Comparison of ENCODE assay signal across 15 cellular contexts in genomic region chr22:46477967-46478635, GRCh38.
"Had no signal": no experiment of that assay in that cellular context is flagged by ENCODE, and none has a peak within 500 bp of the region (broad histone marks: within the 10 kb centered on the region; RNA-seq: fewer than 3 reads in every experiment).

No MANE protein-coding gene starts in this region.

- ATAC-seq: foreskin keratinocyte; naive thymus-derived CD4-positive, alpha-beta T cell; sciatic nerve; stimulated activated memory B cell treated with anti-CD40 and anti-IgM and Interleukin-4, amounts not matched to agents 10 μg/mL and 1 μg/mL and 100 μg/mL, for 72 hours; stimulated activated naive CD8-positive, alpha-beta T cell treated with anti-CD3 and anti-CD28 coated beads, Interleukin-15, amount 100 ng/mL, for 72 hours had no signal

- H3K4me3 ChIP-seq: colonic mucosa, spleen, thoracic aorta, transverse colon had no signal

- H3K4me3 Mint-ChIP-seq: naive thymus-derived CD4-positive, alpha-beta T cell; stimulated activated memory B cell treated with anti-CD40 and anti-IgM and Interleukin-4, amounts not matched to agents 10 μg/mL and 1 μg/mL and 100 μg/mL, for 72 hours had no signal

- H3K27me3 ChIP-seq: colonic mucosa, foreskin keratinocyte had no signal

- H3K36me3 ChIP-seq: colonic mucosa, spleen, thoracic aorta, transverse colon had no signal

- H3K27ac Mint-ChIP-seq: naive thymus-derived CD4-positive, alpha-beta T cell; stimulated activated memory B cell treated with anti-CD40 and anti-IgM and Interleukin-4, amounts not matched to agents 10 μg/mL and 1 μg/mL and 100 μg/mL, for 72 hours had no signal

- DNase-seq: colonic mucosa; dermis blood vessel endothelial cell; erythroblast; foreskin keratinocyte; kidney glomerular epithelial cell; naive thymus-derived CD4-positive, alpha-beta T cell; spleen; stimulated activated CD4-positive, alpha-beta T cell treated with anti-CD3 and anti-CD28 coated beads, Interleukin-15, amount 100 ng/mL, for 24 hours; stimulated activated CD4-positive, alpha-beta T cell treated with anti-CD3 and anti-CD28 coated beads, Interleukin-1b, Interleukin-23, amount 100 ng/mL, for 48 hours; stimulated activated CD4-positive, alpha-beta T cell treated with anti-CD3 and anti-CD28 coated beads, Interleukin-4, amount 100 ng/mL, for 24 hours; stimulated activated naive CD8-positive, alpha-beta T cell treated with anti-CD3 and anti-CD28 coated beads, Interleukin-15, amount 100 ng/mL, for 72 hours; transverse colon had no signal

- H3K27ac ChIP-seq: colonic mucosa, foreskin keratinocyte, spleen, thoracic aorta, transverse colon had no signal

- H3K9me3 ChIP-seq: colonic mucosa, transverse colon had no signal

- H3K4me1 ChIP-seq: colonic mucosa, foreskin keratinocyte, transverse colon had no signal
